Comparison of ENCODE assay signal across 34 cellular contexts in the genomic region with DNA sequence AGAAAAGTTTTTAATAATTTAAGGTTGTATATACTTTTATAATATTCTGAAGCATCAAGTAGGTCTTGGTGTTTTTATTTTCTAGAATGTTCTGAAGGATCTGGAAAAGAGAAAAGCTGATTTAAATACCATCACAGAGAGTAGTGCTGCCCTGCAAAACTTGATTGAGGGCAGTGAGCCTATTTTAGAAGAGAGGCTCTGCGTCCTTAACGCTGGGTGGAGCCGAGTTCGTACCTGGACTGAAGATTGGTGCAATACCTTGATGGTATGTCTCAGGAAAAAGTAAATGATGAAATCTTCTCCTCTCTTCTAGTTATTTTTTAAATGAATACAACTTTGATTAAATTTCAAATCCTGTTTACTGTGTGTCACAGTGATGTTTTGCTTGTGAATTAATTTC.
"Had no signal": no experiment of that assay in that cellular context is flagged by ENCODE, and none has a peak within 500 bp of the region (broad histone marks: within the 10 kb centered on the region; RNA-seq: fewer than 3 reads in every experiment).

No MANE protein-coding gene starts in this region.

- H3K27ac ChIP-seq: KMS-11 had no signal

- H3K9me3 ChIP-seq: MG63 had no signal

- H3K36me3 ChIP-seq: MG63 had no signal

- DNase-seq: Karpas-422, Kasumi-1, KG1, MG63, MM.1S, MV-4-11, NCI-H1048, NCI-H1092, NCI-H1092 treated with DMSO at 0.1 percent for 48 hours, NCI-H1105, NCI-H1105 treated with DMSO at 0.1 percent for 48 hours, NCI-H1417, NCI-H1417 treated with DMSO at 0.1 percent for 48 hours, NCI-H1436, NCI-H1436 treated with DMSO at 0.1 percent for 48 hours, NCI-H146, NCI-H1694, NCI-H1694 treated with DMSO at 0.1 percent for 48 hours, NCI-H187, NCI-H187 treated with DMSO at 0.1 percent for 48 hours, NCI-H1930, NCI-H2029, NCI-H2029 treated with DMSO at 0.1 percent for 48 hours, NCI-H2081, NCI-H2081 treated with DMSO at 0.1 percent for 48 hours, NCI-H2107, NCI-H2171, NCI-H2171 treated with DMSO at 0.1 percent for 48 hours, NCI-H2227 treated with DMSO at 0.1 percent for 48 hours, NCI-H226, NCI-H345, NCI-H446, NCI-H446 treated with DMSO at 0.1 percent for 48 hours had no signal

- H3K27me3 ChIP-seq: MG63 had no signal

- H3K4me3 ChIP-seq: MG63 had no signal
